Comparison of ENCODE assay signal across 14 cellular contexts in the genomic region with DNA sequence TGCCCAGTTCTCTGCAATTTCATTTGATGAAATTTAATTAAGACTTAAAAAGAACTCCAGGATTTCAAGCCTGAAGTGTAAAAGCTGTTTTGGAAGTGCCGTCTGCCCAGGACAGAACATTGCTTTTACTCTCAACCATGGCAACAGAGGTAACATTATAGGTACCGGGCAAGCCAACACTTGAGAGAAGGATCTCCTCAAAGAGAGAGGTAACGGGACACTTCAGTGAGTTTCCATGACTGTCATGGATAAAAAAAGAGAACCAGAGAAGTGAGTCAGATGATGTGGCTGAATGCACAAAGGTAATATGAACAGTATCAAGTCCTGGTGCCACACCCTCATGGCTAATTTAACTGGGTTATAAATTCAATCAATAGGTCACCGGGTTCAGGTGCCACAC.
"Had no signal": no experiment of that assay in that cellular context is flagged by ENCODE, and none has a peak within 500 bp of the region (broad histone marks: within the 10 kb centered on the region; RNA-seq: fewer than 3 reads in every experiment).

No MANE protein-coding gene starts in this region.

- ATAC-seq: activated CD4-positive, alpha-beta T cell treated with anti-CD3 and anti-CD28 coated beads for 36 hours; activated CD8-positive, alpha-beta T cell treated with anti-CD3 and anti-CD28 coated beads for 36 hours; activated naive CD8-positive, alpha-beta T cell treated with anti-CD3 and anti-CD28 coated beads, Interleukin-2, amount 50 U/mL, for 24 hours had no signal

- H3K27me3 Mint-ChIP-seq: activated CD4-positive, alpha-beta T cell treated with anti-CD3 and anti-CD28 coated beads for 36 hours; activated naive CD8-positive, alpha-beta T cell treated with anti-CD3 and anti-CD28 coated beads, Interleukin-2, amount 50 U/mL, for 24 hours had no signal

- DNase-seq: activated CD4-positive, alpha-beta T cell treated with anti-CD3 and anti-CD28 coated beads for 36 hours; activated CD8-positive, alpha-beta memory T cell treated with anti-CD3 and anti-CD28 coated beads, Interleukin-2, amount 50 U/mL, for 4 hours; activated CD8-positive, alpha-beta T cell treated with anti-CD3 and anti-CD28 coated beads for 36 hours; activated naive CD4-positive, alpha-beta T cell; activated naive CD8-positive, alpha-beta T cell treated with anti-CD3 and anti-CD28 coated beads, Interleukin-2, amount 50 U/mL, for 24 hours; colonic mucosa; effector CD4-positive, alpha-beta T cell; kidney glomerular epithelial cell; stimulated activated CD4-positive, alpha-beta T cell treated with anti-CD3 and anti-CD28 coated beads, Interleukin-4, amount 100 ng/mL, for 4 hours; stomach; T-helper 9 cell had no signal

- H3K27ac Mint-ChIP-seq: activated CD4-positive, alpha-beta T cell treated with anti-CD3 and anti-CD28 coated beads for 36 hours; activated CD8-positive, alpha-beta T cell treated with anti-CD3 and anti-CD28 coated beads for 36 hours; activated naive CD8-positive, alpha-beta T cell treated with anti-CD3 and anti-CD28 coated beads, Interleukin-2, amount 50 U/mL, for 24 hours; activated T-helper 1 cell treated with anti-CD3 and anti-CD28 coated beads, Interleukin-12 subunit alpha, Interleukin-12 subunit beta, Interleukin-2, Interleukin-4 antibody, amounts not matched to agents 30 ng/mL and 10 ng/mL and 1 ng/mL, durations not matched to agents 14 hours and 24 hours and 36 hours; memory B cell had no signal

- H3K4me1 Mint-ChIP-seq: memory B cell had no signal

- H3K9me3 Mint-ChIP-seq: activated CD8-positive, alpha-beta T cell treated with anti-CD3 and anti-CD28 coated beads for 36 hours; activated naive CD8-positive, alpha-beta T cell treated with anti-CD3 and anti-CD28 coated beads, Interleukin-2, amount 50 U/mL, for 24 hours; activated T-helper 1 cell treated with anti-CD3 and anti-CD28 coated beads, Interleukin-12 subunit alpha, Interleukin-12 subunit beta, Interleukin-2, Interleukin-4 antibody, amounts not matched to agents 30 ng/mL and 10 ng/mL and 1 ng/mL, durations not matched to agents 14 hours and 24 hours and 36 hours; memory B cell; neural crest cell had no signal

- H3K36me3 Mint-ChIP-seq: memory B cell had no signal

- H3K4me3 Mint-ChIP-seq: activated CD4-positive, alpha-beta T cell treated with anti-CD3 and anti-CD28 coated beads for 36 hours; activated CD8-positive, alpha-beta T cell treated with anti-CD3 and anti-CD28 coated beads for 36 hours; activated naive CD8-positive, alpha-beta T cell treated with anti-CD3 and anti-CD28 coated beads, Interleukin-2, amount 50 U/mL, for 24 hours; activated T-helper 1 cell treated with anti-CD3 and anti-CD28 coated beads, Interleukin-12 subunit alpha, Interleukin-12 subunit beta, Interleukin-2, Interleukin-4 antibody, amounts not matched to agents 30 ng/mL and 10 ng/mL and 1 ng/mL, durations not matched to agents 14 hours and 24 hours and 36 hours; memory B cell had no signal
